Comparison of ENCODE assay signal across 25 cellular contexts in genomic region chr5:59831341-59831989, GRCh38.
DNase-seq lines count a peak whose midpoint lies in the region; ATAC-seq lines count a peak whose summit lies in the region.
"Had no signal": no experiment of that assay in that cellular context is flagged by ENCODE, and none has a peak within 500 bp of the region (broad histone marks: within the 10 kb centered on the region; RNA-seq: fewer than 3 reads in every experiment).

No MANE protein-coding gene starts in this region.

- H3K4ac ChIP-seq in mesenchymal stem cell (ENCODE audit: low read depth in 1 of 2, low read length in 2 of 2) = no peak overlapping the region

- H2BK12ac ChIP-seq in mesenchymal stem cell (ENCODE audit: low read length in 2 of 2) = no peak overlapping the region

- H3K79me1 ChIP-seq in mesenchymal stem cell (replicated peaks; ENCODE audit: low read length, poor library complexity, severe bottlenecking) = no peaks in the 10 kb centered on the region

- DNase-seq in Daoy (ENCODE audit: low read depth) = peak; percentile 37
- peak; percentile 94 for DNase-seq in amniotic epithelial cell (ENCODE audit: low read depth)
- peak; percentile 86 for DNase-seq in mesenchymal stem cell
- no peak for DNase-seq in putamen (ENCODE audit: low spot score)
- DNase-seq in NCI-H1092 (lab: John Stamatoyannopoulos, UW) = no peak
- DNase-seq: activated CD4-positive, alpha-beta T cell treated with anti-CD3 and anti-CD28 coated beads for 48 hours; CD8-positive, alpha-beta T cell; DND-41; effector memory CD8-positive, alpha-beta T cell; esophagus squamous epithelium; KBM-7; left lung; midbrain; NCI-H1092 treated with DMSO at 0.1 percent for 48 hours; NCI-H2029 treated with DMSO at 0.1 percent for 48 hours; NCI-H524 treated with DMSO at 0.1 percent for 48 hours; nephron progenitor cell; posterior cingulate gyrus; Right ventricle myocardium superior; stimulated activated naive CD4-positive, alpha-beta T cell treated with Interleukin-2 at 50 U/mL for 16 hours; T-cell had no signal

- H3K4me1 ChIP-seq in mesenchymal stem cell (ENCODE audit: control insufficient read depth, insufficient read depth, low read depth, low read length) = no peaks in the 10 kb centered on the region
- H3K4me1 ChIP-seq: esophagus squamous epithelium, left lung had no signal

- H3K9me3 ChIP-seq in mesenchymal stem cell (ENCODE audit: control insufficient read depth, low read length) = no peaks in the 10 kb centered on the region
- H3K9me3 ChIP-seq: esophagus squamous epithelium, left lung had no signal

- no peak overlapping the region for H3K14ac ChIP-seq in mesenchymal stem cell (ENCODE audit: low read length in 2 of 2)

- peaks cover 10 to 23% of the 10 kb centered on the region in 2 experiments for H3K27me3 ChIP-seq in mesenchymal stem cell (ENCODE audit: control insufficient read depth in 1 of 2, insufficient read depth in 1 of 2, low read length in 2 of 2)
- H3K27me3 ChIP-seq: esophagus squamous epithelium, left lung had no signal

- H4K8ac ChIP-seq in mesenchymal stem cell (ENCODE audit: low read length) = no peak overlapping the region

- H2BK15ac ChIP-seq in mesenchymal stem cell (ENCODE audit: low read depth, poor library complexity, severe bottlenecking) = no peak overlapping the region

- H3K4me2 ChIP-seq in mesenchymal stem cell (ENCODE audit: low read length, poor library complexity, severe bottlenecking) = no peak overlapping the region

- no peak overlapping the region for H3K4me3 ChIP-seq in mesenchymal stem cell (ENCODE audit: insufficient read depth in 1 of 2, low read depth in 1 of 2, low read length in 2 of 2)
- H3K4me3 ChIP-seq: esophagus squamous epithelium, left lung had no signal

- no peak overlapping the region for H2BK5ac ChIP-seq in mesenchymal stem cell (ENCODE audit: low read depth, low read length, poor library complexity, severe bottlenecking)

- H3K18ac ChIP-seq in mesenchymal stem cell (ENCODE audit: low read depth in 1 of 2, low read length in 2 of 2) = no peak overlapping the region

- no peak overlapping the region for H4K91ac ChIP-seq in mesenchymal stem cell (ENCODE audit: low read length)

- H2AK5ac ChIP-seq in mesenchymal stem cell (ENCODE audit: low read length, severe bottlenecking) = no peak overlapping the region

- H3K9ac ChIP-seq in mesenchymal stem cell (ENCODE audit: low read length) = no peak overlapping the region

- H2BK120ac ChIP-seq in mesenchymal stem cell (ENCODE audit: low read depth, low read length) = peak overlapping the region; percentile 58

- no peak overlapping the region for H3K27ac ChIP-seq in mesenchymal stem cell (ENCODE audit: low read length, poor library complexity, severe bottlenecking)
- H3K27ac ChIP-seq: esophagus squamous epithelium, left lung had no signal

- 34% methylated on average over 2 of the region's 4 CpGs for WGBS in mesenchymal stem cell

- ATAC-seq in HG03025 (IDR thresholded peaks at IDR 0.05; ENCODE audit: low FRiP score, unreplicated experiment) = peak; percentile 68
- no peak for ATAC-seq in HG02973 (IDR thresholded peaks at IDR 0.05; ENCODE audit: unreplicated experiment)
- ATAC-seq in GM19452 (IDR thresholded peaks at IDR 0.05; ENCODE audit: unreplicated experiment) = no peak
- ATAC-seq: activated T-helper 17 cell treated with anti-CD3 and anti-CD28 coated beads, Interleukin-2, amount 50 U/mL, for 72 hours; CD8-positive, alpha-beta T cell; effector memory CD8-positive, alpha-beta T cell; left lung; T-cell had no signal

- no peak overlapping the region for H2AFZ ChIP-seq in mesenchymal stem cell (ENCODE audit: low read depth, low read length)

- H3K23ac ChIP-seq in mesenchymal stem cell (ENCODE audit: low read length in 2 of 2) = no peak overlapping the region

- H3K36me3 ChIP-seq in mesenchymal stem cell (ENCODE audit: control insufficient read depth in 1 of 2, insufficient read depth in 2 of 2, low read depth in 1 of 2, low read length in 2 of 2) = no peaks in the 10 kb centered on the region
- H3K36me3 ChIP-seq: esophagus squamous epithelium, left lung had no signal

Comparison
In these comparisons a context has a peak if more than half of its experiments do, and no peak if none do; other contexts are left out.
1. DNase-seq: peak in Daoy (single experiment), amniotic epithelial cell (single experiment) and mesenchymal stem cell (single experiment); none in putamen (single experiment) and NCI-H1092 (single experiment).